1 cellular context compared by ENCODE assay signal in the genomic region with DNA sequence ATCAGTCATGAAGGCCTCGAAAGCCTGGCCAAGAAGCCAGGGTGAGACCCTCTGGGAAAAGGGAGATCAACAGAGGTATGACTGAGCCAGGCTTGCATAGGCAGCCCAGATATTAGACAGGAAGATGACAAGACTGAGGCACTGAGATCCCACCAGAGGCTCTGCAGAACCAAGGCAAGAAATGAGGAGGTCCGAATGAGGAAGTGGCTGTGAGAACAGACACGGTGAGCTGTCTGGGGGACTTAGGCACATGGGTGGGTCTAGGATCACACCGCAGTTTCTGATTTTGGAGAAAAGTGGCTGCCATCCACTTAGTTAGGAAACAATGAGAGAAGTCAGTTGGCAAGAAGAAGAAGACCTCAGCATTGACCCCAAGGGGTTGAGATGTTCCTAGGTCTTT.
TF ChIP-seq lines count a peak whose summit lies in the region.

No MANE protein-coding gene starts in this region.

TF ChIP-seq in GM12878, 131 proteins besides CTCF, POLR2A, EP300 and RAD21:
- no peak for TF ChIP-seq DPF2 (IDR thresholded peaks at IDR 0.05)
- peak; percentile 76; the same call in 1 of the 2 replicates for TF ChIP-seq SPI1 (IDR thresholded peaks at IDR 0.05; ENCODE audit: borderline replicate concordance, insufficient read depth, low read depth, low read length)
